ENCODE assay signal across 15 cellular contexts in the genomic region with DNA sequence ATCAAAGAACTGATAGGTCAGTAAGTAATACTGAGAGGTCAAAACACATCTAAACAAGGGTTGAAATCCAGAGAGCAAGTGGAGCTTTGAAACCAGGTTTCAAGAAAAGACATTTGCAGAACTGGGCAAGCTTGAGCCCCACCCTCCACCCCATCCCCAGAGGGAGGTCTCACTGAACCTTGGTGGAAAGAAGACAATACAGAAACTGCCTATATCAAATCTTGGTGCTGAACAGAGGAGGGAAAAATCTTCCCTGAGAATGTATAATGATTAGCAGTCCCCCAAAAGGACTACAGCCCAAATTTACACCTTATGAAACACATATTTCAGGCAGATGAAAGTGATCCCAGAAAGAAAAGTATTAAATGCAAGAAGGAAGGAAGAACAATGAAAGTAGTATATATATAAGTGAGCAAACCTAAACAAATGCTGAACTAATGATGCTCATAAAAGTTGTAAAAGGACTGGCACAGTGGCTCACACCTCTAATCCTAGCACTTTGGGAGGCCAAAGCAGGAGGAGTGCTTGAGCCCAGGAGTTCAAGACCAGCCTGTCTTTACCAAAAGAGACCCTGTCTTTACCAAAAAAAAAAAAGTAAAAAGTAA. TPM values are rescaled to one million over a fixed set of nuclear protein-coding genes. Genes with fewer than 3 reads are reported as not detected.
DNase-seq lines count a peak whose midpoint lies in the region; ATAC-seq and TF ChIP-seq lines count a peak whose summit lies in the region.
"Had no signal": no experiment of that assay in that cellular context is flagged by ENCODE, and none has a peak within 500 bp of the region (broad histone marks: within the 10 kb centered on the region; RNA-seq: fewer than 3 reads in every experiment).

No MANE protein-coding gene starts in this region.

- H3K27ac Mint-ChIP-seq in CD4-positive, CD25-positive, alpha-beta regulatory T cell = peak overlapping the region; percentile 2 to 92 (median 6)
- peak overlapping the region; percentile 99 to 100 for H3K27ac Mint-ChIP-seq in activated naive CD4-positive, alpha-beta T cell treated with anti-CD3 and anti-CD28 coated beads, Interleukin-2, amount 50 U/mL, for 72 hours

- H3K27ac ChIP-seq in CD4-positive, CD25-positive, alpha-beta regulatory T cell (ENCODE audit: insufficient read depth, low read length, poor library complexity, severe bottlenecking) = peak overlapping the region; percentile 9
- peak overlapping the region; percentile 10 for H3K27ac ChIP-seq in muscle layer of colon (ENCODE audit: low read depth, low read length)
- H3K27ac ChIP-seq in WERI-Rb-1 = no peak overlapping the region

- peak overlapping the region; percentile 13 to 87 (median 48) for H3K4me3 Mint-ChIP-seq in CD4-positive, CD25-positive, alpha-beta regulatory T cell

- DNase-seq in CD4-positive, CD25-positive, alpha-beta regulatory T cell = no peak
- DNase-seq in GM12865 (ENCODE audit: low read depth) (peak; percentile 53), NCI-H2029 treated with DMSO at 0.1 percent for 48 hours (lab: John Stamatoyannopoulos, UW) (no peak), WERI-Rb-1 (no peak)
- DNase-seq in activated naive CD4-positive, alpha-beta T cell treated with anti-CD3 and anti-CD28 coated beads, Interleukin-2, amount 50 U/mL, for 72 hours (ENCODE audit: low spot score in 2 of 2) = no peak
- DNase-seq: activated gamma-delta T cell treated with Interleukin-2 at 50 U/mL for 16 hours; cortex of kidney; midbrain; NCI-H345; stimulated activated CD4-positive, alpha-beta T cell treated with anti-CD3 and anti-CD28 coated beads, Interleukin-4, amount 100 ng/mL, for 4 hours had no signal

- H3K36me3 Mint-ChIP-seq in CD4-positive, CD25-positive, alpha-beta regulatory T cell = peaks cover 4% of the 10 kb centered on the region
- H3K36me3 Mint-ChIP-seq in activated naive CD4-positive, alpha-beta T cell treated with anti-CD3 and anti-CD28 coated beads, Interleukin-2, amount 50 U/mL, for 72 hours = peaks cover 13 to 23% of the 10 kb centered on the region in 2 donors

- H3K4me1 ChIP-seq in CD4-positive, CD25-positive, alpha-beta regulatory T cell (ENCODE audit: control insufficient read depth, insufficient read depth, low read length, poor library complexity, severe bottlenecking) = peaks cover 35% of the 10 kb centered on the region
- peaks cover 28% of the 10 kb centered on the region for H3K4me1 ChIP-seq in muscle layer of colon (ENCODE audit: insufficient read depth, low read length)

- H3K4me1 Mint-ChIP-seq in CD4-positive, CD25-positive, alpha-beta regulatory T cell = peaks cover 28 to 78% (median 58%) of the 10 kb centered on the region in 4 donors

- no peaks in the 10 kb centered on the region for H3K9me3 ChIP-seq in CD4-positive, CD25-positive, alpha-beta regulatory T cell (ENCODE audit: control insufficient read depth in 2 of 2, low read length in 2 of 2)
- H3K9me3 ChIP-seq in muscle layer of colon (ENCODE audit: low read length) (no peaks in the 10 kb centered on the region), WERI-Rb-1 (ENCODE audit: severe bottlenecking) (no peaks in the 10 kb centered on the region)

- H3K9ac ChIP-seq in muscle layer of colon (ENCODE audit: low read length) = no peak overlapping the region

- H3K9me3 Mint-ChIP-seq in CD4-positive, CD25-positive, alpha-beta regulatory T cell = no peaks in the 10 kb centered on the region
- H3K9me3 Mint-ChIP-seq in activated naive CD4-positive, alpha-beta T cell treated with anti-CD3 and anti-CD28 coated beads, Interleukin-2, amount 50 U/mL, for 72 hours = no peaks in the 10 kb centered on the region

- ATAC-seq in CD4-positive, CD25-positive, alpha-beta regulatory T cell (ENCODE audit: low read depth in 2 of 2) = no peak
- ATAC-seq in activated naive CD4-positive, alpha-beta T cell treated with anti-CD3 and anti-CD28 coated beads, Interleukin-2, amount 50 U/mL, for 72 hours = no peak
- ATAC-seq in HG03196 (IDR thresholded peaks at IDR 0.05; ENCODE audit: unreplicated experiment) = no peak

- TF ChIP-seq CTCF in GM12865 (IDR thresholded peaks at IDR 0.05; ENCODE audit: insufficient read depth, low read depth, low read length, missing control alignments) (no peak), WERI-Rb-1 (IDR thresholded peaks at IDR 0.05; ENCODE audit: low read depth, low read length) (no peak)

- no peaks in the 10 kb centered on the region for H3K27me3 ChIP-seq in CD4-positive, CD25-positive, alpha-beta regulatory T cell (ENCODE audit: control insufficient read depth, insufficient read depth, low read length)
- H3K27me3 ChIP-seq in muscle layer of colon (ENCODE audit: control insufficient read depth in 1 of 2, insufficient read depth in 2 of 2, low read length in 2 of 2) (no peaks in the 10 kb centered on the region), WERI-Rb-1 (ENCODE audit: insufficient read depth, low read depth, severe bottlenecking) (no peaks in the 10 kb centered on the region)

- no peaks in the 10 kb centered on the region for H3K36me3 ChIP-seq in CD4-positive, CD25-positive, alpha-beta regulatory T cell (ENCODE audit: control insufficient read depth, insufficient read depth, low read length)
- peaks cover 1% of the 10 kb centered on the region for H3K36me3 ChIP-seq in muscle layer of colon (ENCODE audit: insufficient read depth, low read length)
- H3K36me3 ChIP-seq in WERI-Rb-1 = peaks cover 10% of the 10 kb centered on the region

- H3K4me3 ChIP-seq in CD4-positive, CD25-positive, alpha-beta regulatory T cell (ENCODE audit: low read depth, low read length) = peak overlapping the region; percentile 39
- H3K4me3 ChIP-seq in GM12865 (ENCODE audit: low read depth, low read length) (peak overlapping the region; percentile 8), muscle layer of colon (ENCODE audit: low read depth in 1 of 2, low read length in 2 of 2) (no peak overlapping the region), WERI-Rb-1 (ENCODE audit: low read depth, low read length) (no peak overlapping the region)

- H3K27me3 Mint-ChIP-seq in CD4-positive, CD25-positive, alpha-beta regulatory T cell = no peaks in the 10 kb centered on the region

RNA-seq across cellular contexts. Expression of a gene that starts 12.4 kb away (rescaled TPM):
- total RNA-seq in CD4-positive, CD25-positive, alpha-beta regulatory T cell = 93.0 TPM
- polyA plus RNA-seq in CD4-positive, CD25-positive, alpha-beta regulatory T cell = 10 to 100 TPM; 13.5 to 20.9 (median 16.3) TPM
- total RNA-seq in activated naive CD4-positive, alpha-beta T cell treated with anti-CD3 and anti-CD28 coated beads, Interleukin-2, amount 50 U/mL, for 72 hours = 10 to 100 TPM; 44.7 to 54.9 TPM

RNA-seq across cellular contexts. Expression of a gene that starts 40.6 kb away (rescaled TPM):
- not detected for total RNA-seq in CD4-positive, CD25-positive, alpha-beta regulatory T cell
- not detected for polyA plus RNA-seq in CD4-positive, CD25-positive, alpha-beta regulatory T cell
- total RNA-seq in activated naive CD4-positive, alpha-beta T cell treated with anti-CD3 and anti-CD28 coated beads, Interleukin-2, amount 50 U/mL, for 72 hours = not detected
- total RNA-seq: H4, HT1080, RPMI7951 had no signal

RNA-seq across cellular contexts. Expression of a gene that starts 54.4 kb away (rescaled TPM):
- not detected for total RNA-seq in CD4-positive, CD25-positive, alpha-beta regulatory T cell
- not detected for polyA plus RNA-seq in CD4-positive, CD25-positive, alpha-beta regulatory T cell
- total RNA-seq in activated naive CD4-positive, alpha-beta T cell treated with anti-CD3 and anti-CD28 coated beads, Interleukin-2, amount 50 U/mL, for 72 hours = not detected
- total RNA-seq: H4, HT1080 had no signal

RNA-seq across cellular contexts. Expression of a gene that starts 58.4 kb away (rescaled TPM):
- total RNA-seq in CD4-positive, CD25-positive, alpha-beta regulatory T cell = not detected
- not detected for polyA plus RNA-seq in CD4-positive, CD25-positive, alpha-beta regulatory T cell
- under 1 TPM in 1 of 2 donors, not detected in 1; 0.37 TPM for total RNA-seq in activated naive CD4-positive, alpha-beta T cell treated with anti-CD3 and anti-CD28 coated beads, Interleukin-2, amount 50 U/mL, for 72 hours
- total RNA-seq: H4, HT1080 had no signal

Comparison
In these comparisons a context has a peak if more than half of its experiments do, and no peak if none do; other contexts are left out.
1. H3K4me3 ChIP-seq: peak in CD4-positive, CD25-positive, alpha-beta regulatory T cell (single experiment) and GM12865 (single experiment); none in muscle layer of colon (0 of 2) and WERI-Rb-1 (single experiment).